Comparison of ENCODE assay signal across 10 cellular contexts in the genomic region with DNA sequence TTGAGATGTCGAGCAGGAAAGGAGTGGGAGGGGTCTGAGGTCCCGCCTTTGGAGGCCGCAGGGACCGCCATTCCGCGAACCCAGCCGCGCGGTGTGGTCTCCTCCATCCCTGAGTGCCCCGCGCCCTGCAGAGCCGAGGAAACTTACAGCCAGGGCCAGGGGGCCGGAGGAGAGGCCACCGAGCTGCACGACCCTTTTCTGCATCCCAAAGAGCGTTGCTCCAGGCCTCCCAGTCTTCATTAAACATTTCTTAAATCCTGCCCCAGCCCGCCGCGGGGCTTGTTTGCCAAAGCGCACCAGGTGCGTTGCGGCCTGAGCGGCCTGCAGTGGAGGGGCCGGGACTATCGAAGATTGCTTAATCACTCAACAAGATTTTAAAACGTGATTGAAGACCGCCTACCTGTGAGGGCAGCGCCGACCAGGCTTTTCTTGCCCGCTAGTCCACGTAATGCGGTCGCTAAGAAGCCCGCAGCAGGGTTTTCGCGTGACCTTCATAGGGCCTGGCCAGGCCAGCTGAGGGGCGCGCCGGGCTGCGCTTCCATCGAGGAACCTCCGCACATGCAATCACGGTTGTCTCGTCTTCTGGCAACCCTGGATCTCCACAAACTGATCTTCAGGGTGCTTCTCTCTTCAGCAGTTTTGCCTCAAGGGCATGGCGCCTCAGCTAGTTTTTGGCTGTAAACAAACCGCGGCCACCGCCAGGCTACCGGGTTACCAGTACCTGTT. TPM values are rescaled to one million over a fixed set of nuclear protein-coding genes. Genes with fewer than 3 reads are reported as not detected.
A peak's percentile ranks its signal among the peaks of the same experiment; 100 is the strongest.
DNase-seq lines count a peak whose midpoint lies in the region; TF ChIP-seq lines count a peak whose summit lies in the region.
"Had no signal": no experiment of that assay in that cellular context is flagged by ENCODE, and none has a peak within 500 bp of the region (broad histone marks: within the 10 kb centered on the region; RNA-seq: fewer than 3 reads in every experiment).

No MANE protein-coding gene starts in this region.

- H3K79me1 ChIP-seq in mesenchymal stem cell (replicated peaks; ENCODE audit: low read length, poor library complexity, severe bottlenecking), result no peaks in the 10 kb centered on the region

- TF ChIP-seq POLR2A in thyroid gland (IDR thresholded peaks at IDR 0.05), result no peak

- peak overlapping the region; percentile 30 for H2AFZ ChIP-seq in mesenchymal stem cell (ENCODE audit: low read depth, low read length)

- DNase-seq in NCI-H82 (lab: John Stamatoyannopoulos, UW) (peak; percentile 66), NCI-H82 treated with DMSO at 0.1 percent for 48 hours (lab: John Stamatoyannopoulos, UW; ENCODE audit: unreplicated experiment) (no peak), cardiac fibroblast (ENCODE audit: low read depth in 2 of 2) (no peak), mesenchymal stem cell (no peak), thyroid gland (no peak), SHP77 treated with DMSO at 0.1 percent for 48 hours (lab: John Stamatoyannopoulos, UW) (no peak), T-helper 1 cell (no peak)
- no peak for DNase-seq in stimulated activated naive CD4-positive, alpha-beta T cell (lab: John Stamatoyannopoulos, UW)
- DNase-seq: 8988T, NCI-H1092 had no signal

- H3K9me3 ChIP-seq in mesenchymal stem cell (ENCODE audit: control insufficient read depth, low read length), result no peaks in the 10 kb centered on the region
- no peaks in the 10 kb centered on the region for H3K9me3 ChIP-seq in thyroid gland

- H3K4ac ChIP-seq in mesenchymal stem cell (ENCODE audit: low read depth in 1 of 2, low read length in 2 of 2), result peak overlapping the region; percentile 18 to 40

- H2BK5ac ChIP-seq in mesenchymal stem cell (ENCODE audit: low read depth, low read length, poor library complexity, severe bottlenecking), result no peak overlapping the region

- no peak overlapping the region for H2BK12ac ChIP-seq in mesenchymal stem cell (ENCODE audit: low read length in 2 of 2)

- WGBS in mesenchymal stem cell, result 36% methylated on average over 49 of the region's 49 CpGs
- 72 to 76% methylated on average over 37 to 49 of the region's 49 CpGs for WGBS in thyroid gland, 2 donors

- peaks cover 11% of the 10 kb centered on the region for H3K4me1 ChIP-seq in mesenchymal stem cell (ENCODE audit: control insufficient read depth, insufficient read depth, low read depth, low read length)
- peaks cover 9 to 14% of the 10 kb centered on the region in 2 donors for H3K4me1 ChIP-seq in thyroid gland

- peak overlapping the region; percentile 69 for H2BK120ac ChIP-seq in mesenchymal stem cell (ENCODE audit: low read depth, low read length)

- no peak overlapping the region for H2AK5ac ChIP-seq in mesenchymal stem cell (ENCODE audit: low read length, severe bottlenecking)

- H2BK15ac ChIP-seq in mesenchymal stem cell (ENCODE audit: low read depth, poor library complexity, severe bottlenecking), result peak overlapping the region; percentile 75

- peak overlapping the region; percentile 53 to 75 for H3K18ac ChIP-seq in mesenchymal stem cell (ENCODE audit: low read depth in 1 of 2, low read length in 2 of 2)

- H3K4me2 ChIP-seq in mesenchymal stem cell (ENCODE audit: low read length, poor library complexity, severe bottlenecking), result peak overlapping the region; percentile 94

- H3K36me3 ChIP-seq in mesenchymal stem cell (ENCODE audit: control insufficient read depth in 1 of 2, insufficient read depth in 2 of 2, low read depth in 1 of 2, low read length in 2 of 2), result no peaks in the 10 kb centered on the region
- H3K36me3 ChIP-seq in thyroid gland, result no peaks in the 10 kb centered on the region

- H3K14ac ChIP-seq in mesenchymal stem cell (ENCODE audit: low read length in 2 of 2), result no peak overlapping the region

- intact Hi-C loops in thyroid gland (cut with DNase I), result loop anchor here (5.0 to 10.0 kb wide), 2 partner anchors 105 to 248 kb away; no protein-coding TSS in a partner anchor

- no peak overlapping the region for H3K23ac ChIP-seq in mesenchymal stem cell (ENCODE audit: low read length in 2 of 2)

- peak overlapping the region; percentile 68 to 70 for H3K4me3 ChIP-seq in cardiac fibroblast (replicated peaks in 1 of 2; ENCODE audit: low read depth in 2 of 2, low read length in 2 of 2)
- H3K4me3 ChIP-seq in mesenchymal stem cell (ENCODE audit: insufficient read depth in 1 of 2, low read depth in 1 of 2, low read length in 2 of 2), result peak overlapping the region in 1 of 2 experiments; percentile 82
- peak overlapping the region in 2 of 3 donors; percentile 72 to 79 for H3K4me3 ChIP-seq in thyroid gland (replicated peaks in 1 of 3)

- peak overlapping the region; percentile 80 for H3K9ac ChIP-seq in mesenchymal stem cell (ENCODE audit: low read length)

- H3K27me3 ChIP-seq in mesenchymal stem cell (ENCODE audit: control insufficient read depth in 1 of 2, insufficient read depth in 1 of 2, low read length in 2 of 2) (no peaks in the 10 kb centered on the region), thyroid gland (no peaks in the 10 kb centered on the region)

- no peak for TF ChIP-seq CTCF in cardiac fibroblast (IDR thresholded peaks at IDR 0.05; ENCODE audit: low read depth, low read length)
- TF ChIP-seq CTCF in thyroid gland (IDR thresholded peaks at IDR 0.05), result no peak

- peak overlapping the region; percentile 25 for H4K91ac ChIP-seq in mesenchymal stem cell (ENCODE audit: low read length)

- peak overlapping the region; percentile 90 for H4K8ac ChIP-seq in mesenchymal stem cell (ENCODE audit: low read length)

- H3K27ac ChIP-seq in mesenchymal stem cell (ENCODE audit: low read length, poor library complexity, severe bottlenecking), result no peak overlapping the region
- H3K27ac ChIP-seq in thyroid gland, result peak overlapping the region in 2 of 3 donors; percentile 95 to 99

RNA-seq across cellular contexts. Expression of a gene that starts 2.0 kb away (rescaled TPM):
- polyA plus RNA-seq in mesenchymal stem cell (2013, experiment 1 of 2), result 58.2 TPM
- 55.7 TPM for polyA plus RNA-seq in mesenchymal stem cell (2013, experiment 2 of 2)
- total RNA-seq in thyroid gland, result 100 to 1,000 TPM in 3 of 4 donors, 10 to 100 TPM in 1; 92.4 to 136 (median 125) TPM
